In genomic region chr4:36285784-36286480, GRCh38 we compare ENCODE assay signal across 8 cellular contexts. TPM values are rescaled to one million over a fixed set of nuclear protein-coding genes. Genes with fewer than 3 reads are reported as not detected.
A peak's percentile ranks its signal among the peaks of the same experiment; 100 is the strongest.
DNase-seq lines count a peak whose midpoint lies in the region; ATAC-seq and TF ChIP-seq lines count a peak whose summit lies in the region.

No MANE protein-coding gene starts in this region.

- DNase-seq in GM06990 (ENCODE audit: extremely low read depth, insufficient read length): peak; percentile 68
- DNase-seq in KBM-7: peak; percentile 76
- DNase-seq in activated T-cell treated with anti-CD3 and anti-CD28 coated beads, Interleukin-2, amount 50 U/mL, for 24 hours: no peak
- no peak for DNase-seq in G401 (ENCODE audit: low spot score)
- no peak for DNase-seq in NCI-H446 treated with DMSO at 0.1 percent for 48 hours (lab: John Stamatoyannopoulos, UW)
- no peak for DNase-seq in inferior parietal cortex (ENCODE audit: extremely low spot score)

- H3K4me3 ChIP-seq in GM06990 (replicated peaks; ENCODE audit: low read depth, low read length): no peak overlapping the region
- H3K4me3 ChIP-seq in neutrophil (ENCODE audit: low read depth in 1 of 2, low read length in 1 of 2): no peak overlapping the region

- H3K36me3 ChIP-seq in GM06990 (ENCODE audit: control insufficient read depth, insufficient read depth, low read length): no peaks in the 10 kb centered on the region
- no peaks in the 10 kb centered on the region for H3K36me3 ChIP-seq in neutrophil

- ATAC-seq in GM21529 (IDR thresholded peaks at IDR 0.05; ENCODE audit: unreplicated experiment): peak; percentile 98

- TF ChIP-seq CTCF in GM06990 (IDR thresholded peaks at IDR 0.05; ENCODE audit: insufficient read depth, low read length, poor library complexity, severe bottlenecking): no peak
- TF ChIP-seq CTCF in neutrophil (IDR thresholded peaks at IDR 0.05): no peak

- peaks cover 10% of the 10 kb centered on the region for H3K9me3 Mint-ChIP-seq in activated T-cell treated with anti-CD3 and anti-CD28 coated beads, Interleukin-2, amount 50 U/mL, for 24 hours

- peak overlapping the region; percentile 36 for H3K4me3 Mint-ChIP-seq in activated T-cell treated with anti-CD3 and anti-CD28 coated beads, Interleukin-2, amount 50 U/mL, for 24 hours

- H3K27ac Mint-ChIP-seq in activated T-cell treated with anti-CD3 and anti-CD28 coated beads, Interleukin-2, amount 50 U/mL, for 24 hours: peak overlapping the region; percentile 92

- H3K4me1 Mint-ChIP-seq in activated T-cell treated with anti-CD3 and anti-CD28 coated beads, Interleukin-2, amount 50 U/mL, for 24 hours (ENCODE audit: low read depth): peaks cover 58% of the 10 kb centered on the region

- H3K9me3 ChIP-seq in neutrophil: no peaks in the 10 kb centered on the region

- no peaks in the 10 kb centered on the region for H3K27me3 Mint-ChIP-seq in activated T-cell treated with anti-CD3 and anti-CD28 coated beads, Interleukin-2, amount 50 U/mL, for 24 hours

- in situ Hi-C loops in KBM-7 (cut with MboI; ENCODE audit: low pct_unique_long_range_greater_than_20kb, low sequenced_read_pairs) (no loop called here), G401 (cut with HindIII; ENCODE audit: low sequenced_read_pairs) (no loop called here)

- peaks cover 3 to 9% of the 10 kb centered on the region in 2 experiments for H3K4me1 ChIP-seq in neutrophil (ENCODE audit: control insufficient read depth in 1 of 2, insufficient read depth in 1 of 2, low read depth in 1 of 2, low read length in 1 of 2)

- H3K27ac ChIP-seq in neutrophil: peak overlapping the region; percentile 53

- no peaks in the 10 kb centered on the region for H3K27me3 ChIP-seq in GM06990 (replicated peaks; ENCODE audit: control insufficient read depth, insufficient read depth, low read length)
- no peaks in the 10 kb centered on the region for H3K27me3 ChIP-seq in neutrophil

- no peaks in the 10 kb centered on the region for H3K36me3 Mint-ChIP-seq in activated T-cell treated with anti-CD3 and anti-CD28 coated beads, Interleukin-2, amount 50 U/mL, for 24 hours (ENCODE audit: low read depth)

RNA-seq across cellular contexts. Expression of gene DTHD1, which starts 4.5 kb away (rescaled TPM):
- not detected in 2 replicates for total RNA-seq in G401 (2014; rRNA removed; shearing (Covaris generic))

RNA-seq across cellular contexts. Expression of gene ARAP2, which starts 41.6 kb away (rescaled TPM):
- total RNA-seq in G401 (2014; rRNA removed; shearing (Covaris generic)): not detected in 2 replicates

Comparison
In these comparisons a context has a peak if more than half of its experiments do, and no peak if none do; other contexts are left out.
1. DNase-seq: peak in GM06990 (single experiment) and KBM-7 (single experiment); none in activated T-cell treated with anti-CD3 and anti-CD28 coated beads, Interleukin-2, amount 50 U/mL, for 24 hours (single experiment), G401 (single experiment), NCI-H446 treated with DMSO at 0.1 percent for 48 hours (single experiment) and inferior parietal cortex (single experiment).